In the genomic region with DNA sequence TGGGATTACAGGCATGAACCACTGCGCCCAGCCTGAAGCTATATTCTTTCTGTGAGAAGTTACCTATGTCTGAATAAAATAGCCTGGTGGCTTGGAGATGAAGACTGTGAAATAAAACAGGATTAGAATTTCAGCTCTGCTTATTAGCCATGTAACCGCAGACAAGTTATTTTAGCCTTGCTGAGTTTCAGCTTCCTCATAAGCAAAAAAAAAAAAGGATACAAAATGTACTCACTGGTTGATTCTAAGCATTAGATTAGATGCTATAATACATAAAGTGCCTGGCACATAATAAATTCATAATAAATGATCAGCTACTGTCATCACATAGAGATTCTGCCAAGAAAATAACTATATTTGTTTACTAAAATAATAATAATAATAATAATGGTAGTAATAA, we compare ENCODE assay signal across 27 cellular contexts.
DNase-seq lines count a peak whose midpoint lies in the region; ATAC-seq lines count a peak whose summit lies in the region.
"Had no signal": no experiment of that assay in that cellular context is flagged by ENCODE, and none has a peak within 500 bp of the region (broad histone marks: within the 10 kb centered on the region; RNA-seq: fewer than 3 reads in every experiment).

No MANE protein-coding gene starts in this region.

- ATAC-seq in HG02610 (IDR thresholded peaks at IDR 0.05; ENCODE audit: unreplicated experiment) (peak; percentile 41), HG03432 (IDR thresholded peaks at IDR 0.05; ENCODE audit: unreplicated experiment) (peak; percentile 52), GM18873 (IDR thresholded peaks at IDR 0.05; ENCODE audit: low FRiP score, unreplicated experiment) (no peak)
- ATAC-seq: left ventricle myocardium superior, natural killer cell had no signal

- peak overlapping the region; percentile 18; the same call in 1 of the 2 replicates for H3K4me3 ChIP-seq in GM08714 (ENCODE audit: low read length)
- H3K4me3 ChIP-seq: breast epithelium had no signal

- DNase-seq in germinal center (ENCODE audit: low spot score) (peak; percentile 10), NOMO-1 (lab: John Stamatoyannopoulos, UW; ENCODE audit: unreplicated experiment in 2 of 2) (no peak), NCI-H2081 (lab: John Stamatoyannopoulos, UW) (no peak)
- no peak for DNase-seq in activated naive CD4-positive, alpha-beta T cell treated with Interleukin-2 at 50 U/mL for 16 hours
- DNase-seq: activated CD4-positive, alpha-beta memory T cell treated with anti-CD3 and anti-CD28 coated beads, Interleukin-2, amount 10 ng/mL, durations not matched to agents 7 days and 5 days; activated CD4-positive, alpha-beta T cell treated with anti-CD3 and anti-CD28 coated beads for 1 hour; activated CD8-positive, alpha-beta memory T cell treated with anti-CD3 and anti-CD28 coated beads, Interleukin-2, amount 50 U/mL, for 48 hours; CD4-positive, alpha-beta T cell; effector CD8-positive, alpha-beta T cell; glutamatergic neuron; islet precursor cell; left ventricle myocardium superior; midbrain; natural killer cell; NCI-H1105 treated with DMSO at 0.1 percent for 48 hours; NCI-H2107; NCI-H82; occipital lobe; OCI-M1; stimulated activated CD4-positive, alpha-beta T cell treated with anti-CD3 and anti-CD28 coated beads, Interleukin-15, amount 100 ng/mL, for 24 hours; stimulated activated naive CD4-positive, alpha-beta T cell treated with Interleukin-2 at 50 U/mL for 16 hours; T-helper 1 cell had no signal
